ENCODE assay signal across 8 cellular contexts in the genomic region with DNA sequence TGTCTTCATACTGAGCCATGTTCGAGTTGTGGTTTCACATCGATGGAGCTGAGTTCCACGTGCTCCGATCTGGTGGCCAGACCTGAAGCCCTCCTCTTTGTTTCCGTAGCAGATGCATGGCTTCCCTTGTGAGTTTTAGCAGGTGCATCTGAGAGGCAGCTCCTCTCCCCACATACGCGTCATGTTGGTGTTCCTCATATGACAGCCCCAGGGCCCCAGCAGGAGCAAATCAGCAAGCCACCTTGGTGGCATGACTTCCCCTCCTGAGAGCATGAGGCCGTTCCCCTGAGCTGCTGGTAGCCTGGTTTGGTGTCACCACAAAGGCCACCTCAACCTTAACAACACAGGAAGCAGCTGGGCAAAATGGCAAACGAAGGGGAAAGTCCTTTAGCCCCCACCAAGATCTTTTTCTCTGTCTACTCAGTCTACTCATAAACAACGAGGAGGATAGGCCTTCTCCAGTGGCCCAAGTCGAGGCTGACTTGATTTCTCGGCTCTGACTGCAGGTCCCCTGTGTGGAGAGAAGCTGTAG. TPM values are rescaled to one million over a fixed set of nuclear protein-coding genes. Genes with fewer than 3 reads are reported as not detected.
DNase-seq lines count a peak whose midpoint lies in the region; ATAC-seq and TF ChIP-seq lines count a peak whose summit lies in the region.

No MANE protein-coding gene starts in this region.

- H3K27me3 ChIP-seq in right atrium auricular region (no peaks in the 10 kb centered on the region), prostate gland (replicated peaks; ENCODE audit: insufficient read depth) (no peaks in the 10 kb centered on the region)

- no peaks in the 10 kb centered on the region for H3K9me3 ChIP-seq in right atrium auricular region
- H3K9me3 ChIP-seq in prostate gland: no peaks in the 10 kb centered on the region

- H3K4me1 ChIP-seq in right atrium auricular region: peaks cover 0 to 24% of the 10 kb centered on the region in 2 donors
- no peaks in the 10 kb centered on the region for H3K4me1 ChIP-seq in prostate gland (replicated peaks)

- ATAC-seq in Right ventricle myocardium inferior: no peak
- peak; percentile 79 for ATAC-seq in HG03439 (IDR thresholded peaks at IDR 0.05; ENCODE audit: unreplicated experiment)

- H3K36me3 ChIP-seq in right atrium auricular region: no peaks in the 10 kb centered on the region
- no peaks in the 10 kb centered on the region for H3K36me3 ChIP-seq in prostate gland

- H3K27ac ChIP-seq in right atrium auricular region (peak overlapping the region in 1 of 2 donors; percentile 22), prostate gland (no peak overlapping the region)

- intact Hi-C loops in Right ventricle myocardium inferior (cut with DNase I) (no loop called here), prostate gland (cut with DNase I) (no loop called here)

- 94% methylated on average over 12 of the region's 12 CpGs for WGBS in prostate gland

- H3K4me3 ChIP-seq in right atrium auricular region: no peak overlapping the region
- no peak overlapping the region for H3K4me3 ChIP-seq in prostate gland

- no peak for TF ChIP-seq POLR2A in prostate gland (IDR thresholded peaks at IDR 0.05)

- TF ChIP-seq CTCF in right atrium auricular region (IDR thresholded peaks at IDR 0.05) (no peak), prostate gland (IDR thresholded peaks at IDR 0.05) (no peak)

- DNase-seq in Right ventricle myocardium inferior (ENCODE audit: missing footprints) (peak; percentile 76), right atrium auricular region (ENCODE audit: low spot score) (no peak), germinal center (ENCODE audit: low spot score) (peak; percentile 87), OCI-M1 (lab: John Stamatoyannopoulos, UW) (no peak), prostate gland (ENCODE audit: low spot score) (no peak)
- peak; percentile 91 for DNase-seq in activated CD4-positive, alpha-beta T cell treated with anti-CD3 and anti-CD28 coated beads for 48 hours
- DNase-seq in stimulated activated naive CD4-positive, alpha-beta T cell (lab: John Stamatoyannopoulos, UW): peak; percentile 71 to 94 (median 86)

RNA-seq across cellular contexts. Expression of a gene that starts 5.9 kb away (rescaled TPM):
- total RNA-seq in Right ventricle myocardium inferior (29.6 TPM), right atrium auricular region (10 to 100 TPM; 51.5 to 55.4 TPM), prostate gland (10 to 100 TPM; 17.8 to 25.2 TPM)

Comparison
In these comparisons a context has a peak if more than half of its experiments do, and no peak if none do; other contexts are left out.
1. DNase-seq: peak in Right ventricle myocardium inferior (single experiment), activated CD4-positive, alpha-beta T cell treated with anti-CD3 and anti-CD28 coated beads for 48 hours (single experiment), germinal center (single experiment) and stimulated activated naive CD4-positive, alpha-beta T cell (6 of 6); none in right atrium auricular region (single experiment), OCI-M1 (single experiment) and prostate gland (single experiment).